ENCODE assay signal across 31 cellular contexts in genomic region chr15:49085696-49086459, GRCh38. TPM values are rescaled to one million over a fixed set of nuclear protein-coding genes. Genes with fewer than 3 reads are reported as not detected.
DNase-seq lines count a peak whose midpoint lies in the region; ATAC-seq, FAIRE-seq and TF ChIP-seq lines count a peak whose summit lies in the region.
"Had no signal": no experiment of that assay in that cellular context is flagged by ENCODE, and none has a peak within 500 bp of the region (broad histone marks: within the 10 kb centered on the region; RNA-seq: fewer than 3 reads in every experiment).

No MANE protein-coding gene starts in this region.

- TF ChIP-seq EP300 in HepG2 (IDR thresholded peaks at IDR 0.05; ENCODE audit: low read depth in 2 of 2, low read length in 2 of 2) (no peak), HepG2 (CRISPR knock-in tag; IDR thresholded peaks at IDR 0.05; ENCODE audit: borderline replicate concordance) (no peak)

- H3K27ac ChIP-seq in cingulate gyrus (ENCODE audit: low read depth, low read length): peak overlapping the region; percentile 92
- no peak overlapping the region for H3K27ac ChIP-seq in HepG2 (ENCODE audit: extremely low read length, insufficient read depth, low read length)
- H3K27ac ChIP-seq: 22Rv1, colonic mucosa, ovary, transverse colon had no signal

- no peak overlapping the region for H3K4me2 ChIP-seq in HepG2 (ENCODE audit: low read depth, low read length)
- H3K4me2 ChIP-seq: GM23338 had no signal

- H3K4me1 ChIP-seq in HepG2 (ENCODE audit: insufficient read depth, low read length): peaks cover 8% of the 10 kb centered on the region; the same call in 1 of the 2 replicates
- H3K4me1 ChIP-seq: colonic mucosa, transverse colon had no signal

- ATAC-seq in HepG2: no peak
- ATAC-seq: activated CD8-positive, alpha-beta T cell treated with anti-CD3 and anti-CD28 coated beads for 36 hours; activated T-helper 17 cell treated with anti-CD3 and anti-CD28 coated beads, Interleukin-2, amount 50 U/mL, for 72 hours; GM23338; natural killer cell; Panc1; right cardiac atrium; stimulated activated naive CD8-positive, alpha-beta T cell treated with anti-CD3 and anti-CD28 coated beads, Interleukin-15, amount 100 ng/mL, for 72 hours had no signal

- in situ Hi-C loops in HepG2 (cut with HindIII; ENCODE audit: extremely low pct_ligation_motif_present, low pct_unique_long_range_greater_than_20kb): loop anchor here (25.0 kb wide), 1 partner anchor 224 kb away; no protein-coding TSS in a partner anchor

- intact Hi-C loops in HepG2 (cut with micrococcal nuclease; ENCODE audit: unreplicated experiment): no loop called here

- H3K27me3 Mint-ChIP-seq in progenitor cell of endocrine pancreas: peaks cover 15% of the 10 kb centered on the region
- H3K27me3 Mint-ChIP-seq: activated CD8-positive, alpha-beta T cell treated with anti-CD3 and anti-CD28 coated beads for 36 hours; activated naive CD4-positive, alpha-beta T cell treated with anti-CD3 and anti-CD28 coated beads, Interleukin-2, amount 10 ng/mL, durations not matched to agents 7 days and 5 days; activated T-helper 17 cell treated with anti-CD3 and anti-CD28 coated beads, Interleukin-2, amount 50 U/mL, for 72 hours had no signal

- H3K36me3 ChIP-seq in HepG2 (replicated peaks in 1 of 2; ENCODE audit: control insufficient read depth in 1 of 2, insufficient read depth in 2 of 2, low read length in 2 of 2): no peaks in the 10 kb centered on the region
- H3K36me3 ChIP-seq: colonic mucosa, ovary, transverse colon had no signal

- no peak overlapping the region for H3K9ac ChIP-seq in HepG2 (ENCODE audit: insufficient read depth, low read depth, low read length)

- peak; percentile 60 for DNase-seq in Ammon's horn (ENCODE audit: low spot score)
- DNase-seq in HepG2 (ENCODE audit: low spot score): no peak
- no peak for DNase-seq in progenitor cell of endocrine pancreas (ENCODE audit: low spot score, unreplicated experiment)
- no peak for DNase-seq in UCSD-AML1 (lab: John Stamatoyannopoulos, UW; ENCODE audit: unreplicated experiment)
- no peak for DNase-seq in GM20000 (ENCODE audit: low spot score)
- DNase-seq in GDM1 (lab: John Stamatoyannopoulos, UW): no peak
- DNase-seq in mucosa of gallbladder (ENCODE audit: low spot score): no peak
- DNase-seq: activated CD8-positive, alpha-beta memory T cell treated with anti-CD3 and anti-CD28 coated beads, Interleukin-2, amount 50 U/mL, for 48 hours; activated CD8-positive, alpha-beta T cell treated with anti-CD3 and anti-CD28 coated beads for 36 hours; activated naive CD4-positive, alpha-beta T cell treated with anti-CD3 and anti-CD28 coated beads, Interleukin-2, amount 10 ng/mL, durations not matched to agents 7 days and 5 days; colonic mucosa; DMS79 treated with DMSO at 0.1 percent for 48 hours; effector memory CD4-positive, alpha-beta T cell; natural killer cell; NCI-H1048; NCI-H774; ovary; right cardiac atrium; Right ventricle myocardium superior; stimulated activated CD4-positive, alpha-beta T cell treated with anti-CD3 and anti-CD28 coated beads, Interleukin-2, amount 100 ng/mL, for 24 hours; stimulated activated naive CD8-positive, alpha-beta T cell treated with anti-CD3 and anti-CD28 coated beads, Interleukin-15, amount 100 ng/mL, for 72 hours; T-helper 2 cell; transverse colon had no signal

- CTCF ChIA-PET in HepG2 (lab: Yijun Ruan, JAX; ENCODE audit: low intra/inter-chr PET ratio, low total read pairs): no interaction called here

- TF ChIP-seq CTCF in HepG2 (CRISPR knock-in tag; IDR thresholded peaks at IDR 0.05): no peak
- TF ChIP-seq CTCF in progenitor cell of endocrine pancreas (IDR thresholded peaks at IDR 0.05; ENCODE audit: unreplicated experiment): no peak
- TF ChIP-seq CTCF in GM20000 (IDR thresholded peaks at IDR 0.05; ENCODE audit: extremely low read depth, missing control alignments): no peak

- H3K36me3 Mint-ChIP-seq in progenitor cell of endocrine pancreas (ENCODE audit: insufficient read depth): no peaks in the 10 kb centered on the region
- H3K36me3 Mint-ChIP-seq: activated naive CD4-positive, alpha-beta T cell treated with anti-CD3 and anti-CD28 coated beads, Interleukin-2, amount 10 ng/mL, durations not matched to agents 7 days and 5 days; CD14-positive monocyte; natural killer cell had no signal

- H3K27ac Mint-ChIP-seq in progenitor cell of endocrine pancreas: peak overlapping the region; percentile 54
- H3K27ac Mint-ChIP-seq: activated CD8-positive, alpha-beta T cell treated with anti-CD3 and anti-CD28 coated beads for 36 hours; activated naive CD4-positive, alpha-beta T cell treated with anti-CD3 and anti-CD28 coated beads, Interleukin-2, amount 10 ng/mL, durations not matched to agents 7 days and 5 days; activated T-helper 17 cell treated with anti-CD3 and anti-CD28 coated beads, Interleukin-2, amount 50 U/mL, for 72 hours; CD14-positive monocyte; GM23338; natural killer cell had no signal

- H3K4me1 Mint-ChIP-seq in progenitor cell of endocrine pancreas (ENCODE audit: low read depth): peaks cover 24% of the 10 kb centered on the region
- H3K4me1 Mint-ChIP-seq: activated naive CD4-positive, alpha-beta T cell treated with anti-CD3 and anti-CD28 coated beads, Interleukin-2, amount 10 ng/mL, durations not matched to agents 7 days and 5 days; activated T-helper 17 cell treated with anti-CD3 and anti-CD28 coated beads, Interleukin-2, amount 50 U/mL, for 72 hours; CD14-positive monocyte; GM23338; natural killer cell; stimulated activated naive CD8-positive, alpha-beta T cell treated with anti-CD3 and anti-CD28 coated beads, Interleukin-15, amount 100 ng/mL, for 72 hours had no signal

- POLR2A ChIA-PET in HepG2 (lab: Yijun Ruan, JAX): no interaction called here

- H4K20me1 ChIP-seq in HepG2 (ENCODE audit: insufficient read depth, low read length): no peaks in the 10 kb centered on the region

- no TSS peak for BruUV-seq in HepG2 (replicated peaks; lab: Mats Ljungman, UMichigan)

- H3K4me3 Mint-ChIP-seq in progenitor cell of endocrine pancreas (ENCODE audit: low read depth): peak overlapping the region; percentile 14
- H3K4me3 Mint-ChIP-seq: activated CD8-positive, alpha-beta T cell treated with anti-CD3 and anti-CD28 coated beads for 36 hours; activated naive CD4-positive, alpha-beta T cell treated with anti-CD3 and anti-CD28 coated beads, Interleukin-2, amount 10 ng/mL, durations not matched to agents 7 days and 5 days; activated T-helper 17 cell treated with anti-CD3 and anti-CD28 coated beads, Interleukin-2, amount 50 U/mL, for 72 hours; CD14-positive monocyte; GM23338; natural killer cell; stimulated activated naive CD8-positive, alpha-beta T cell treated with anti-CD3 and anti-CD28 coated beads, Interleukin-15, amount 100 ng/mL, for 72 hours had no signal

- H3K4me3 ChIP-seq in HepG2 (replicated peaks in 1 of 3; ENCODE audit: insufficient read depth in 1 of 3, low read depth in 2 of 3, low read length in 3 of 3): no peak overlapping the region
- H3K4me3 ChIP-seq: colonic mucosa, GM23338, ovary, transverse colon had no signal

- no peaks in the 10 kb centered on the region for H3K9me3 Mint-ChIP-seq in progenitor cell of endocrine pancreas (ENCODE audit: low read depth)
- H3K9me3 Mint-ChIP-seq: activated CD8-positive, alpha-beta T cell treated with anti-CD3 and anti-CD28 coated beads for 36 hours; activated naive CD4-positive, alpha-beta T cell treated with anti-CD3 and anti-CD28 coated beads, Interleukin-2, amount 10 ng/mL, durations not matched to agents 7 days and 5 days; activated T-helper 17 cell treated with anti-CD3 and anti-CD28 coated beads, Interleukin-2, amount 50 U/mL, for 72 hours; CD14-positive monocyte; GM23338; natural killer cell; stimulated activated naive CD8-positive, alpha-beta T cell treated with anti-CD3 and anti-CD28 coated beads, Interleukin-15, amount 100 ng/mL, for 72 hours had no signal

- FAIRE-seq in HepG2 (lab: Jason Lieb, UNC): no peak
- FAIRE-seq: bronchial epithelial cell, keratinocyte had no signal

- TF ChIP-seq RAD21 in HepG2 (CRISPR knock-in tag; IDR thresholded peaks at IDR 0.05): no peak

- no peaks in the 10 kb centered on the region for H3K27me3 ChIP-seq in HepG2 (ENCODE audit: control insufficient read depth in 1 of 2, insufficient read depth in 2 of 2, low read length in 2 of 2)
- H3K27me3 ChIP-seq: colonic mucosa, ovary, transverse colon had no signal

- no peak for TF ChIP-seq POLR2A in HepG2 (IDR thresholded peaks at IDR 0.05; ENCODE audit: insufficient read depth in 1 of 2, low read depth in 2 of 2, low read length in 2 of 2)

- H2AFZ ChIP-seq in HepG2 (ENCODE audit: low read length): no peak overlapping the region
- H2AFZ ChIP-seq: GM23338 had no signal

- 11% methylated on average over 5 of the region's 5 CpGs for WGBS in HepG2 (ENCODE audit: low lambda C conversion rate)

- no peaks in the 10 kb centered on the region for H3K9me3 ChIP-seq in HepG2 (ENCODE audit: low read length)
- H3K9me3 ChIP-seq: colonic mucosa, ovary, transverse colon had no signal

- no peaks in the 10 kb centered on the region for H3K79me2 ChIP-seq in HepG2 (ENCODE audit: insufficient read depth, low read length)

TF ChIP-seq in HepG2, 621 proteins besides CTCF, POLR2A, EP300 and RAD21 (continues in another document):
- TF ChIP-seq SP140L (CRISPR knock-in tag; IDR thresholded peaks at IDR 0.05; ENCODE audit: borderline replicate concordance): no peak

RNA-seq across cellular contexts. Expression of gene SECISBP2L, which starts 39.6 kb away (rescaled TPM):
- total RNA-seq in HepG2 (2016; rRNA removed; fragmentation: Illumina TruSeq; extraction: Trizol): 15.6 and 21.1 TPM in 2 replicates
- total RNA-seq in HepG2 (2016; cell fraction: cytosol; rRNA removed; fragmentation: Illumina TruSeq; extraction: Trizol; ENCODE audit: low read depth): 3.0 and 3.6 TPM in 2 replicates
- total RNA-seq in HepG2 (2016; cell fraction: insoluble cytoplasmic fraction; rRNA removed; fragmentation: Illumina TruSeq; extraction: Trizol): 14.2 and 18.8 TPM in 2 replicates
- 5.3 and 6.5 TPM in 2 replicates for total RNA-seq in HepG2 (2016; cell fraction: membrane; rRNA removed; fragmentation: Illumina TruSeq; extraction: Trizol)
- total RNA-seq in HepG2 (2016; cell fraction: nucleus; rRNA removed; fragmentation: Illumina TruSeq; extraction: Trizol): 21.4 and 27.4 TPM in 2 replicates
- 11.7 and 13.9 TPM in 2 replicates for polyA plus RNA-seq in HepG2 (2011; rRNA removed)
- 4.4 and 5.3 TPM in 2 replicates for polyA plus RNA-seq in HepG2 (2011; cell fraction: cytosol; rRNA removed)
- 9.7 and 11.1 TPM in 2 replicates for polyA plus RNA-seq in HepG2 (2011; cell fraction: nucleus; rRNA removed)
- 9.0 and 10.0 TPM in 2 replicates for polyA plus RNA-seq in HepG2 (2012)
- 0.22 and 0.29 TPM in 2 replicates for polyA plus RNA-seq in HepG2 (2016; cell fraction: cytosol; fragmentation: Illumina TruSeq; extraction: Trizol; ENCODE audit: low read depth)
- polyA plus RNA-seq in HepG2 (2016; cell fraction: insoluble cytoplasmic fraction; fragmentation: Illumina TruSeq; extraction: Trizol; ENCODE audit: low read depth): 11.1 and 11.6 TPM in 2 replicates
- 0.93 and 1.1 TPM in 2 replicates for polyA plus RNA-seq in HepG2 (2016; cell fraction: membrane; fragmentation: Illumina TruSeq; extraction: Trizol; ENCODE audit: low read depth)
- polyA plus RNA-seq in HepG2 (2016; cell fraction: nucleus; fragmentation: Illumina TruSeq; extraction: Trizol; ENCODE audit: insufficient read depth, low read depth): 12.7 and 15.4 TPM in 2 replicates
- polyA minus RNA-seq in HepG2 (2011; rRNA and poly(A)+ RNA removed; ENCODE audit: low replicate concordance): 32.4 and 44.9 TPM in 2 replicates
- polyA minus RNA-seq in HepG2 (2011; cell fraction: cytosol; rRNA and poly(A)+ RNA removed): 9.4 and 12.2 TPM in 2 replicates
- 47.6 and 55.4 TPM in 2 replicates for polyA minus RNA-seq in HepG2 (2011; cell fraction: nucleus; rRNA and poly(A)+ RNA removed)
- total RNA-seq in progenitor cell of endocrine pancreas: 54.3 and 55.0 TPM in 2 replicates
- 56.1 TPM for total RNA-seq in mucosa of gallbladder
